ENCODE assay signal across 17 cellular contexts in the genomic region with DNA sequence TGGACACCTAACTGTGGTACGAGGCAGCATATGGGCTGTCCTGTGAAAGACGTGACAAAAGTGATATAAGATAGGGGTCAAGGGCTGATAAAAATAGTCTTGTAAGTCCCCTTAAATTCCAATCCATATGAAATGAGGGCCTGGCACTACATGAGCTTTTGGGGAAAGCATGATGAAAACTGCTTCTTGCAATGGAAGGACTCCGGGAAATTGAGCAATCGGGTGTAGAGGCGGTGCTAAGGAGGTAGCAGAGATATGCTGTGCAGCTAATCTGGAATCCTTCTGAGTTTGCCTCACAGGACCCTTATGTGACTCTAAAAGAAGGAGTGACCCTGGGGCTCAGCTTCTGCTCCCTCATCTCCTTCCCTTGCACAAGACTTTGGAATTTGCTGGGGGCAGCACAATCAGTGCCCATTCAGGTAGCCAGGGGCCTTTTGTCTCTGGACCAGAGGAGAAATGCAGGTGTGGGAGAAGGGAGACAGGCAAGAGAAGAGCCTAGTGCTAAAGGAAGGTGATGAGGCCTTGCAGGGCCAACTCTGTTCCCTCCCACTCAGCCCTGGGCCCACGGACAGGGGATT. TPM values are rescaled to one million over a fixed set of nuclear protein-coding genes. Genes with fewer than 3 reads are reported as not detected.
DNase-seq lines count a peak whose midpoint lies in the region; ATAC-seq and TF ChIP-seq lines count a peak whose summit lies in the region.
"Had no signal": no experiment of that assay in that cellular context is flagged by ENCODE, and none has a peak within 500 bp of the region (broad histone marks: within the 10 kb centered on the region; RNA-seq: fewer than 3 reads in every experiment).

No MANE protein-coding gene starts in this region.

- no peak overlapping the region for H3K4me3 Mint-ChIP-seq in neural crest cell

- no peak overlapping the region; the same call in 1 of the 2 replicates for H3K27ac ChIP-seq in HUES6 (ENCODE audit: low read depth, low read length)
- H3K27ac ChIP-seq: transverse colon had no signal

- peaks cover 12% of the 10 kb centered on the region for H3K4me1 Mint-ChIP-seq in neural crest cell

- ATAC-seq in HG03025 (IDR thresholded peaks at IDR 0.05; ENCODE audit: low FRiP score, unreplicated experiment): no peak
- no peak for ATAC-seq in HG03342 (IDR thresholded peaks at IDR 0.05; ENCODE audit: unreplicated experiment)

- no peak for TF ChIP-seq CTCF in fibroblast of the aortic adventitia (IDR thresholded peaks at IDR 0.05; ENCODE audit: insufficient read depth, low read length)
- TF ChIP-seq CTCF in neural crest cell (conservative IDR thresholded peaks at IDR 0.05): no peak

- H3K9me3 ChIP-seq in HUES6 (ENCODE audit: control insufficient read depth, insufficient read depth, low read depth, low read length): no peaks in the 10 kb centered on the region
- H3K9me3 ChIP-seq: MG63, transverse colon had no signal

- peaks cover 10% of the 10 kb centered on the region; the same call in 1 of the 2 replicates for H3K4me1 ChIP-seq in HUES6 (ENCODE audit: control insufficient read depth, insufficient read depth, low read length)

- no peaks in the 10 kb centered on the region for H3K27me3 Mint-ChIP-seq in neural crest cell (ENCODE audit: low read depth)

- no peaks in the 10 kb centered on the region for H3K36me3 Mint-ChIP-seq in neural crest cell (ENCODE audit: low read depth)

- no peaks in the 10 kb centered on the region for H3K9me3 Mint-ChIP-seq in neural crest cell

- peaks cover 16% of the 10 kb centered on the region; the same call in 1 of the 2 replicates for H3K27me3 ChIP-seq in HUES6 (ENCODE audit: control insufficient read depth, insufficient read depth, low read length)
- H3K27me3 ChIP-seq: MG63, transverse colon had no signal

- no peaks in the 10 kb centered on the region for H3K36me3 ChIP-seq in HUES6 (ENCODE audit: control insufficient read depth, insufficient read depth, low read length)
- H3K36me3 ChIP-seq: MG63, transverse colon had no signal

- peak overlapping the region; percentile 76 for H3K9ac ChIP-seq in HUES6 (ENCODE audit: low read length)

- DNase-seq in AG20443 (ENCODE audit: low spot score) (peak; percentile 17), fibroblast of the aortic adventitia (ENCODE audit: low read depth) (peak; percentile 71), neural crest cell (ENCODE audit: low read depth, low spot score) (no peak), RKO (ENCODE audit: low spot score) (no peak)
- no peak for DNase-seq in activated CD8-positive, alpha-beta memory T cell treated with anti-CD3 and anti-CD28 coated beads, Interleukin-2, amount 50 U/mL, for 4 hours
- DNase-seq: activated CD4-positive, alpha-beta T cell treated with anti-CD3 and anti-CD28 coated beads for 1 hour; activated T-cell treated with anti-CD3 and anti-CD28 coated beads, Interleukin-2, amount 50 U/mL, for 1 hour; anterior cingulate cortex; MG63; NCI-H2171 treated with DMSO at 0.1 percent for 48 hours; stimulated activated CD4-positive, alpha-beta T cell treated with anti-CD3 and anti-CD28 coated beads, Interleukin-12 subunit alpha, Interleukin-12 subunit beta, amount 100 ng/mL, for 4 hours; transverse colon had no signal

- peak overlapping the region; percentile 88 for H3K27ac Mint-ChIP-seq in neural crest cell (ENCODE audit: unreplicated experiment)

- H3K4me3 ChIP-seq in HUES6 (ENCODE audit: low read depth, low read length) (no peak overlapping the region), fibroblast of the aortic adventitia (ENCODE audit: low read depth, low read length) (no peak overlapping the region)
- H3K4me3 ChIP-seq: MG63, transverse colon had no signal

RNA-seq across cellular contexts. Expression of a gene that starts 12.8 kb away (rescaled TPM):
- total RNA-seq in fibroblast of the aortic adventitia (ENCODE audit: low replicate concordance): not detected in 2 replicates
- total RNA-seq in neural crest cell: not detected in 2 replicates
- total RNA-seq: OCI-LY7 had no signal

RNA-seq across cellular contexts. Expression of a gene that starts 29.9 kb away (rescaled TPM):
- total RNA-seq in fibroblast of the aortic adventitia (ENCODE audit: low replicate concordance) (not detected in 2 replicates), neural crest cell (not detected in 2 replicates)
- total RNA-seq: kidney epithelial cell, OCI-LY7, transverse colon had no signal

Comparison
In these comparisons a context has a peak if more than half of its experiments do, and no peak if none do; other contexts are left out.
1. DNase-seq: peak in AG20443 (single experiment) and fibroblast of the aortic adventitia (single experiment); none in neural crest cell (single experiment), activated CD8-positive, alpha-beta memory T cell treated with anti-CD3 and anti-CD28 coated beads, Interleukin-2, amount 50 U/mL, for 4 hours (single experiment) and RKO (single experiment).